Comparison of ENCODE assay signal across 9 cellular contexts in the genomic region with DNA sequence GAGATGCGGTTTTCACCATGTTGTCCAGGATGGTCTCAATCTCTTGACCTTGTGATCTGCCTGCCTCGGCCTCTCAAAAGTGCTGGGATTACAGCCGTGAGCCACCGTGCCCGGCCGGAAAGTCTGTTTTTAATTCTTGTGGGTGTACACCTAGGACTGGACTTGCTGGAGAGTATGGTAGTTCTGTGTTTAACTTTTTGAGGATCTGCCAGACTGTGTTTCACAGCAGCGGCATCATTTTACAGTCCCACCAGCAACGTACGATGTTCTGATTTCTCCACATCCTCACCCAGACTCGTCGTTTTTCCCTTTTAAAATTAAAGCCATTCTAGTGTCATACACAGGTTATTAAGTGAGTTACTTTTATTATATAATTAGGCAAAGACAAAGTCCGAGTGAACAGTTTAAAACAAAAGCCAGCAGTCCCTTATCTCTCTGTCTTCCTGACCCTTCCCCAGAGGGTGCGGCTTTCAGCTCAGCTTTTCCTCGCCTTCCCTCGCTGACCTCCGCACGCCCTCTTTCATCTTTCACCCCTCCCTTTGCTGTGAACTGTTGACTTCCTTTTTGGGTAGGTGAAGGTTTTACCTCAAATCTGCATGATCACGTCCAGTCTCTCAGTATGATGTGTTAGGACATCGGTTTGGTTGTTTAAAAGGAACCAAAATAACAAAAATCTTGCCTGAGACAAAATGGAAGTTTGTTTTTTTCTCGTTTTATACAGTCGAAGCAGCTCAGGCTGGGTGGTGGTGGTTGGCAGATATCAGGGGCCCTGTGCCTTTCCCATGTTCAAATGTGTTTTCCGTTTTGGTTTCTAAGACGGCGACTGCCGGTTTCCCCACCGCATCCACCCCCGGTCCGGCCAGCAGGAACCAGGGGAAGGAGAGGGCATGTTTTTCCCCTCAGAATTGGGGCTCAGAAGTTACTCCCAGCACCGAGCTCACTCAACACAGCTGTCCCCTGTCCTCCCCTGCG. TPM values are rescaled to one million over a fixed set of nuclear protein-coding genes. Genes with fewer than 3 reads are reported as not detected.
DNase-seq lines count a peak whose midpoint lies in the region; ATAC-seq and TF ChIP-seq lines count a peak whose summit lies in the region.
"Had no signal": no experiment of that assay in that cellular context is flagged by ENCODE, and none has a peak within 500 bp of the region (broad histone marks: within the 10 kb centered on the region; RNA-seq: fewer than 3 reads in every experiment).

No MANE protein-coding gene starts in this region.

- H3K9me3 Mint-ChIP-seq in CD14-positive monocyte (peaks cover 0 to 3% (median 0%) of the 10 kb centered on the region in 7 donors), H9 (no peaks in the 10 kb centered on the region)
- no peaks in the 10 kb centered on the region for H3K9me3 Mint-ChIP-seq in activated naive CD8-positive, alpha-beta T cell (ENCODE audit: low read depth)

- H3K18ac ChIP-seq in H9 (ENCODE audit: insufficient read length, low read depth, low read length) = no peak overlapping the region

- H4K20me1 ChIP-seq in H9 (ENCODE audit: control insufficient read depth, insufficient read depth, insufficient read length) = no peaks in the 10 kb centered on the region

- H2AK5ac ChIP-seq in H9 (ENCODE audit: insufficient read length, low read length) = no peak overlapping the region

- H4K91ac ChIP-seq in H9 (ENCODE audit: insufficient read length, low read depth, low read length) = no peak overlapping the region

- H3K27ac ChIP-seq in H9 (ENCODE audit: insufficient read length, low read depth, low read length) (no peak overlapping the region), mucosa of rectum (ENCODE audit: low read depth in 2 of 2, low read length in 2 of 2) (peak overlapping the region; percentile 74 to 78)
- H3K27ac ChIP-seq: thyroid gland had no signal

- H2BK5ac ChIP-seq in H9 (ENCODE audit: insufficient read length, low read length) = no peak overlapping the region

- no peaks in the 10 kb centered on the region for H3K79me1 ChIP-seq in H9 (ENCODE audit: insufficient read depth, low read depth, low read length, poor library complexity, severe bottlenecking)

- TF ChIP-seq CTCF in CD14-positive monocyte (IDR thresholded peaks at IDR 0.05) (no peak), H9 (conservative IDR thresholded peaks at IDR 0.05) (no peak)

- no peak overlapping the region for H2AFZ ChIP-seq in H9 (ENCODE audit: low read length)

- H3K36me3 Mint-ChIP-seq in CD14-positive monocyte (peaks cover 43 to 62% of the 10 kb centered on the region in 2 donors), H9 (ENCODE audit: insufficient read depth in 1 of 3, low read depth in 3 of 3) (peaks cover 12 to 50% (median 43%) of the 10 kb centered on the region in 3 experiments; a peak in 6 of 7 replicates)
- peaks cover 10% of the 10 kb centered on the region for H3K36me3 Mint-ChIP-seq in activated naive CD8-positive, alpha-beta T cell

- no peak overlapping the region for H2BK12ac ChIP-seq in H9 (ENCODE audit: insufficient read length, low read depth, low read length)

- no peak overlapping the region for H2BK15ac ChIP-seq in H9 (ENCODE audit: low read depth, low read length)

- H3K36me3 ChIP-seq in mucosa of rectum (ENCODE audit: control insufficient read depth in 2 of 2, insufficient read depth in 2 of 2, low read length in 2 of 2) = peaks cover 9 to 12% of the 10 kb centered on the region in 2 donors

- H3T11ph ChIP-seq in H9 (ENCODE audit: low read length) = no peak overlapping the region

- no peaks in the 10 kb centered on the region for H3K4me1 ChIP-seq in H9 (ENCODE audit: insufficient read depth, low read length)
- H3K4me1 ChIP-seq in mucosa of rectum (ENCODE audit: control insufficient read depth in 2 of 2, insufficient read depth in 2 of 2, low read length in 2 of 2) = peaks cover 16 to 30% of the 10 kb centered on the region in 2 donors
- H3K4me1 ChIP-seq: thyroid gland had no signal

- no peak overlapping the region for H3K9ac ChIP-seq in H9 (ENCODE audit: extremely low read depth, insufficient read length, low read length)
- peak overlapping the region; percentile 27 to 56 for H3K9ac ChIP-seq in mucosa of rectum (ENCODE audit: low read depth in 1 of 2, low read length in 2 of 2)

- ATAC-seq in esophagus mucosa = no peak

- H3K4me1 Mint-ChIP-seq in CD14-positive monocyte = peaks cover 10% of the 10 kb centered on the region
- H3K4me1 Mint-ChIP-seq in H9 = no peaks in the 10 kb centered on the region
- peaks cover 17% of the 10 kb centered on the region for H3K4me1 Mint-ChIP-seq in activated naive CD8-positive, alpha-beta T cell (ENCODE audit: low read depth)

- H2BK120ac ChIP-seq in H9 (ENCODE audit: low read depth, low read length, poor library complexity, severe bottlenecking) = no peak overlapping the region

- no peaks in the 10 kb centered on the region for H3K79me2 ChIP-seq in H9 (ENCODE audit: insufficient read depth, low read length)

- no peak overlapping the region for H3K56ac ChIP-seq in H9 (ENCODE audit: insufficient read length, low read depth, low read length)

- no peaks in the 10 kb centered on the region for H3K9me3 ChIP-seq in H9 (ENCODE audit: control insufficient read depth, low read depth, low read length)
- H3K9me3 ChIP-seq in mucosa of rectum (ENCODE audit: control insufficient read depth in 2 of 2, low read length in 2 of 2) = no peaks in the 10 kb centered on the region
- H3K9me3 ChIP-seq: thyroid gland had no signal

- H3K23me2 ChIP-seq in H9 (ENCODE audit: insufficient read length, low read depth, low read length, poor library complexity, severe bottlenecking) = no peaks in the 10 kb centered on the region

- H3K4me2 ChIP-seq in H9 (ENCODE audit: insufficient read depth, insufficient read length, low read length) = no peak overlapping the region

- DNase-seq in CD14-positive monocyte (ENCODE audit: low spot score) (no peak), H9 (no peak), NCI-H1417 treated with DMSO at 0.1 percent for 48 hours (lab: John Stamatoyannopoulos, UW) (no peak), cerebellum (ENCODE audit: low spot score) (no peak), NCI-H187 treated with DMSO at 0.1 percent for 48 hours (lab: John Stamatoyannopoulos, UW) (no peak)
- DNase-seq: thyroid gland had no signal

- H3K4me3 ChIP-seq in mucosa of rectum (ENCODE audit: low read length in 2 of 2) = peak overlapping the region; percentile 48 to 61
- H3K4me3 ChIP-seq: thyroid gland had no signal

- no peak overlapping the region for H4K8ac ChIP-seq in H9 (replicated peaks; ENCODE audit: insufficient read length, low read depth, low read length)

- H2BK20ac ChIP-seq in H9 (ENCODE audit: low read depth, low read length, poor library complexity, severe bottlenecking) = no peak overlapping the region

- intact Hi-C loops in CD14-positive monocyte (cut with micrococcal nuclease) = no loop called here

- no peak overlapping the region for H4K5ac ChIP-seq in H9 (ENCODE audit: insufficient read length, low read depth, low read length)

- H3K4ac ChIP-seq in H9 (ENCODE audit: low read depth, low read length) = no peak overlapping the region

- H3K14ac ChIP-seq in H9 (ENCODE audit: insufficient read depth, low read length) = no peak overlapping the region

- H3K27me3 ChIP-seq in H9 (ENCODE audit: insufficient read depth, low read length) (no peaks in the 10 kb centered on the region), mucosa of rectum (ENCODE audit: control insufficient read depth in 2 of 2, insufficient read depth in 2 of 2, low read length in 2 of 2) (no peaks in the 10 kb centered on the region)
- H3K27me3 ChIP-seq: thyroid gland had no signal

- H3K4me3 Mint-ChIP-seq in CD14-positive monocyte = peak overlapping the region; percentile 79
- no peak overlapping the region for H3K4me3 Mint-ChIP-seq in H9
- H3K4me3 Mint-ChIP-seq in activated naive CD8-positive, alpha-beta T cell = peak overlapping the region; percentile 84

- H3K23ac ChIP-seq in H9 (ENCODE audit: insufficient read length, low read depth, low read length) = no peak overlapping the region

- no CpG with 5 or more reads among the region's 30 CpGs for whole genome bisulfite sequencing in H9 (ENCODE audit: extremely low coverage, insufficient read length, low lambda C conversion rate)

- H3K27ac Mint-ChIP-seq in CD14-positive monocyte (peak overlapping the region; percentile 37 to 93 (median 76)), H9 (peak overlapping the region in 2 of 3 experiments; percentile 30 to 82; a peak in 2 of 7 replicates)
- H3K27ac Mint-ChIP-seq in activated naive CD8-positive, alpha-beta T cell = peak overlapping the region; percentile 93

- H3K27me3 Mint-ChIP-seq in CD14-positive monocyte (ENCODE audit: low read depth in 3 of 3) (peaks cover 0 to 3% (median 0%) of the 10 kb centered on the region in 3 donors), H9 (ENCODE audit: low read depth) (no peaks in the 10 kb centered on the region)
- no peaks in the 10 kb centered on the region for H3K27me3 Mint-ChIP-seq in activated naive CD8-positive, alpha-beta T cell

RNA-seq across cellular contexts. Expression of gene FAM234A, which starts 18.0 kb away (rescaled TPM):
- 10 to 100 TPM; 22.5 to 25.1 TPM for polyA plus RNA-seq in CD14-positive monocyte
- total RNA-seq in H9 (2021) = 94.9 and 98.8 TPM in 2 replicates
- total RNA-seq in cerebellum = 29.3 TPM
- 56.4 TPM for total RNA-seq in esophagus mucosa

RNA-seq across cellular contexts. Expression of gene RGS11, which starts 23.1 kb away (rescaled TPM):
- polyA plus RNA-seq in CD14-positive monocyte = not detected
- total RNA-seq in H9 (2021) = 2.9 and 3.4 TPM in 2 replicates
- 10.1 TPM for total RNA-seq in cerebellum
- total RNA-seq in esophagus mucosa = 0.92 TPM

RNA-seq across cellular contexts. Expression of gene LUC7L, which starts 23.4 kb away (rescaled TPM):
- polyA plus RNA-seq in CD14-positive monocyte = 1 to 10 TPM; 4.0 to 4.6 TPM
- 128 and 137 TPM in 2 replicates for total RNA-seq in H9 (2021)
- total RNA-seq in cerebellum = 126 TPM
- total RNA-seq in esophagus mucosa = 23.3 TPM

RNA-seq across cellular contexts. Expression of gene ARHGDIG, which starts 27.7 kb away (rescaled TPM):
- not detected for polyA plus RNA-seq in CD14-positive monocyte
- total RNA-seq in H9 (2021) (4.2 and 5.9 TPM in 2 replicates), cerebellum (19.4 TPM), esophagus mucosa (not detected)
- total RNA-seq: thyroid gland had no signal

RNA-seq across cellular contexts. Expression of gene PDIA2, which starts 30.3 kb away (rescaled TPM):
- polyA plus RNA-seq in CD14-positive monocyte = not detected
- total RNA-seq in H9 (2021) = 1.1 and 1.4 TPM in 2 replicates
- 2.7 TPM for total RNA-seq in cerebellum
- not detected for total RNA-seq in esophagus mucosa

Comparison
In these comparisons a context has a peak if more than half of its experiments do, and no peak if none do; other contexts are left out.
1. H3K4me3 Mint-ChIP-seq: peak in CD14-positive monocyte (2 of 2) and activated naive CD8-positive, alpha-beta T cell (single experiment); none in H9 (0 of 2).
2. Peak in every context shown above with its lines, with median percentiles within 50 percentile points of each other: H3K27ac Mint-ChIP-seq.